7 cellular contexts compared by ENCODE assay signal in the genomic region with DNA sequence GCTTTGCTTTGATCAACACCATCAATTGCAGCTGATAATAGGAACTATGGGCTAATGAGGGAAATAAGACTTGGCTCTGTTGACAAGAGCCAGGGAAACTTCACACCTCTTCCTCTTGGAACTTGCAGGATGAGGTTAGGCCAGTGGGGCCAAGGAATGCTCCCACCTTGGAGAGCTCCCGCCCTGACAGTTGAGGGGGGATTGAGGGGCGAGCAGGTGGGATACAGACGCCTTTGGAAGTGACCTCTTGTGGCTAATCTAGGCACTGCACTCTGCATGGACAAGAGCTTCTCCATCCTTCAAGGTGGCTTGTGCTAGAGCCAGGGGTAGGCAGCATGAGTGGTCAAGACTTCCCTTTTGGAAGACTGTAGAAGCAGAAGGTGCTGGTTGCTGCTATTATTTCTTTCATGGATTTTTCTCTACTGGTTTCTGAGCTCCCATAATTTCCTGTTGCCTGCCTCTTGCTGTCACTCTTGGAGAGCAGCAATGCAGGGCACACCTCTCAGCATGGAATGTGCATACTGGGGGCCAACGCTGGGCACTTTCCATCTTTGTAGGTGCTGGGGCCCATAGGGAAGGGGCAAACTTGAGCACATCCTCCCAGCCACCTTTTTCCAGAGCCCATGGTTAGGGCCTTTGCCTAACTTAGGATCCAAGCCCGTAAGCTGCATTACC. TPM values are rescaled to one million over a fixed set of nuclear protein-coding genes. Genes with fewer than 3 reads are reported as not detected.
A peak's percentile ranks its signal among the peaks of the same experiment; 100 is the strongest.
DNase-seq lines count a peak whose midpoint lies in the region; ATAC-seq and TF ChIP-seq lines count a peak whose summit lies in the region.

No MANE protein-coding gene starts in this region.

- no peaks in the 10 kb centered on the region for H3K27me3 ChIP-seq in tibial nerve

- ATAC-seq in mucosa of descending colon (no peak), GM21515 (IDR thresholded peaks at IDR 0.05; ENCODE audit: unreplicated experiment) (no peak)

- peak overlapping the region in 3 of 4 donors; percentile 71 to 97 (median 89) for H3K27ac ChIP-seq in tibial nerve

- 28 to 30% methylated on average over 5 of the region's 5 CpGs for WGBS in tibial nerve, 2 donors

- H3K9me3 ChIP-seq in mucosa of descending colon (no peaks in the 10 kb centered on the region), tibial nerve (no peaks in the 10 kb centered on the region)

- H3K36me3 ChIP-seq in mucosa of descending colon (ENCODE audit: low read depth) (no peaks in the 10 kb centered on the region), tibial nerve (no peaks in the 10 kb centered on the region)

- H3K27ac Mint-ChIP-seq in chondrocyte (ENCODE audit: unreplicated experiment) = no peak overlapping the region

- no peaks in the 10 kb centered on the region for H3K9me3 Mint-ChIP-seq in chondrocyte (ENCODE audit: low read depth)

- H3K4me3 ChIP-seq in mucosa of descending colon = no peak overlapping the region
- no peak overlapping the region for H3K4me3 ChIP-seq in tibial nerve

- DNase-seq in DMS53 (lab: John Stamatoyannopoulos, UW) (peak; percentile 51), HPDE6-E6E7 (ENCODE audit: extremely low spot score) (peak; percentile 29), UCSD-AML1 (lab: John Stamatoyannopoulos, UW; ENCODE audit: unreplicated experiment) (peak; percentile 26), chondrocyte (ENCODE audit: low spot score) (no peak), mucosa of descending colon (peak in 1 of 3 donors; percentile 76), tibial nerve (ENCODE audit: low spot score in 2 of 2) (peak in 1 of 2 donors; percentile 60)

- H3K4me1 Mint-ChIP-seq in chondrocyte (ENCODE audit: low read depth) = peaks cover 8% of the 10 kb centered on the region

- H3K36me3 Mint-ChIP-seq in chondrocyte (ENCODE audit: low read depth) = no peaks in the 10 kb centered on the region

- TF ChIP-seq CTCF in chondrocyte (IDR thresholded peaks at IDR 0.05) (peak; percentile 81), mucosa of descending colon (IDR thresholded peaks at IDR 0.05) (peak; percentile 77), tibial nerve (IDR thresholded peaks at IDR 0.05) (peak; percentile 69 to 88 (median 81))

- no peak for TF ChIP-seq POLR2A in tibial nerve (IDR thresholded peaks at IDR 0.05)

- intact Hi-C loops in mucosa of descending colon (cut with DNase I, micrococcal nuclease) = no loop called here

- H3K4me1 ChIP-seq in mucosa of descending colon (ENCODE audit: low read depth) = peaks cover 6% of the 10 kb centered on the region
- H3K4me1 ChIP-seq in tibial nerve = peaks cover 0 to 15% (median 10%) of the 10 kb centered on the region in 4 donors

- H3K27me3 Mint-ChIP-seq in chondrocyte (ENCODE audit: low read depth) = no peaks in the 10 kb centered on the region

- TF ChIP-seq EP300 in tibial nerve (IDR thresholded peaks at IDR 0.05) = no peak

- no peak overlapping the region for H3K4me3 Mint-ChIP-seq in chondrocyte (ENCODE audit: unreplicated experiment)

RNA-seq across cellular contexts. Expression of gene PHF12, which starts 2.3 kb away (rescaled TPM):
- total RNA-seq in chondrocyte (30.2 to 49.2 TPM (median 33.6 TPM) in 3 replicates), mucosa of descending colon (10 to 100 TPM; 35.9 to 59.7 (median 39.2) TPM), tibial nerve (10 to 100 TPM; 45.7 to 95.1 (median 49.6) TPM)

RNA-seq across cellular contexts. Expression of gene DHRS13, which starts 50.7 kb away (rescaled TPM):
- 4.4 to 6.0 TPM (median 5.8 TPM) in 3 replicates for total RNA-seq in chondrocyte
- total RNA-seq in mucosa of descending colon = 10 to 100 TPM in 1 of 3 donors, 1 to 10 TPM in 2; 7.1 to 10.1 (median 7.3) TPM
- total RNA-seq in tibial nerve = 10 to 100 TPM in 1 of 4 donors, 1 to 10 TPM in 3; 2.4 to 21.9 (median 8.8) TPM

RNA-seq across cellular contexts. Expression of gene SEZ6, which starts 52.3 kb away (rescaled TPM):
- 0.35 to 0.46 TPM in 2 of 3 replicates, not detected in the other for total RNA-seq in chondrocyte
- 1 to 10 TPM in 1 of 3 donors, under 1 TPM in 1, not detected in 1; 0.31 to 1.0 TPM for total RNA-seq in mucosa of descending colon
- total RNA-seq in tibial nerve = not detected

RNA-seq across cellular contexts. Expression of gene FLOT2, which starts 56.0 kb away (rescaled TPM):
- total RNA-seq in chondrocyte (46.6 to 74.1 TPM (median 65.8 TPM) in 3 replicates), mucosa of descending colon (10 to 100 TPM; 87.9 to 98.0 (median 89.8) TPM), tibial nerve (10 to 100 TPM; 54.8 to 84.9 (median 65.2) TPM)
